In genomic region chr12:2405039-2405438, GRCh38 we compare ENCODE assay signal across 23 cellular contexts.
"Had no signal": no experiment of that assay in that cellular context is flagged by ENCODE, and none has a peak within 500 bp of the region (broad histone marks: within the 10 kb centered on the region; RNA-seq: fewer than 3 reads in every experiment).

No MANE protein-coding gene starts in this region.

- H3K27me3 ChIP-seq: stomach, suprapubic skin, testis, thyroid gland, tibial artery, tibial nerve, transverse colon, upper lobe of left lung, upper lobe of right lung, uterus, vagina had no signal

- H3K4me1 ChIP-seq: suprapubic skin, testis, thyroid gland, tibial artery, tibial nerve had no signal

- H3K36me3 ChIP-seq: stomach, suprapubic skin, thoracic aorta, thyroid gland, tibial artery, tibial nerve, transverse colon, upper lobe of left lung, upper lobe of right lung, uterus, vagina had no signal

- DNase-seq: stimulated activated CD4-positive, alpha-beta T cell treated with anti-CD3 and anti-CD28 coated beads, Interleukin-2, amount 100 ng/mL, for 48 hours; stimulated activated CD4-positive, alpha-beta T cell treated with anti-CD3 and anti-CD28 coated beads, Interleukin-4, amount 100 ng/mL, for 1 hour; stimulated activated CD4-positive, alpha-beta T cell treated with anti-CD3 and anti-CD28 coated beads, Interleukin-4, amount 100 ng/mL, for 24 hours; stimulated activated CD4-positive, alpha-beta T cell treated with anti-CD3 and anti-CD28 coated beads, Interleukin-4, amount 100 ng/mL, for 4 hours; stimulated activated CD8-positive, alpha-beta memory T cell treated with anti-CD3 and anti-CD28 coated beads, Interleukin-4, amount 100 ng/mL, for 48 hours; stimulated activated naive B cell treated with anti-CD40 and anti-IgM and Interleukin-4, amounts not matched to agents 10 μg/mL and 1 μg/mL and 100 μg/mL, for 72 hours; stimulated activated naive CD4-positive, alpha-beta T cell; stimulated activated naive CD4-positive, alpha-beta T cell treated with Interleukin-2 at 50 U/mL for 16 hours; stimulated activated naive CD8-positive, alpha-beta T cell treated with anti-CD3 and anti-CD28 coated beads, Interleukin-15, amount 100 ng/mL, for 72 hours; stimulated activated naive CD8-positive, alpha-beta T cell treated with anti-CD3 and anti-CD28 coated beads, Interleukin-15, Interleukin-2, amounts not matched to agents 100 U/mL and 50 U/mL, for 24 hours; stomach; substantia nigra; testis; thyroid gland; transverse colon; upper lobe of left lung; upper lobe of right lung; uterus had no signal

- H3K4me3 ChIP-seq: stomach, suprapubic skin, testis, thoracic aorta, thyroid gland, tibial artery, tibial nerve, transverse colon, upper lobe of left lung, upper lobe of right lung, uterus, vagina had no signal

- H3K9me3 ChIP-seq: stomach, suprapubic skin, testis, thoracic aorta, thyroid gland, tibial artery, tibial nerve, transverse colon, upper lobe of left lung, upper lobe of right lung, uterus, vagina had no signal

- H3K27ac ChIP-seq: stomach, suprapubic skin, testis, thoracic aorta, thyroid gland, tibial artery, tibial nerve, transverse colon, upper lobe of left lung, upper lobe of right lung, uterus, vagina had no signal
